In genomic region chr17:63455417-63455816, GRCh38 we compare ENCODE assay signal across 22 cellular contexts. TPM values are rescaled to one million over a fixed set of nuclear protein-coding genes. Genes with fewer than 3 reads are reported as not detected.
DNase-seq lines count a peak whose midpoint lies in the region; ATAC-seq and TF ChIP-seq lines count a peak whose summit lies in the region.
"Had no signal": no experiment of that assay in that cellular context is flagged by ENCODE, and none has a peak within 500 bp of the region (broad histone marks: within the 10 kb centered on the region; RNA-seq: fewer than 3 reads in every experiment).

No MANE protein-coding gene starts in this region.

- no peak for TF ChIP-seq POLR2A in IMR-90 (IDR thresholded peaks at IDR 0.05; ENCODE audit: low read depth, low read length)
- TF ChIP-seq POLR2A in breast epithelium (IDR thresholded peaks at IDR 0.05), result no peak

- H3K9me3 Mint-ChIP-seq in endothelial cell (ENCODE audit: unreplicated experiment), result no peaks in the 10 kb centered on the region
- H3K9me3 Mint-ChIP-seq in neural progenitor cell, result peaks cover 6% of the 10 kb centered on the region
- H3K9me3 Mint-ChIP-seq in CD8-positive, alpha-beta T cell, result no peaks in the 10 kb centered on the region
- H3K9me3 Mint-ChIP-seq: activated CD4-positive, alpha-beta T cell treated with anti-CD3 and anti-CD28 coated beads, Interleukin-2, amount 10 ng/mL, durations not matched to agents 7 days and 5 days; CD8-positive, alpha-beta memory T cell; stimulated activated naive CD8-positive, alpha-beta T cell treated with anti-CD3 and anti-CD28 coated beads, Interleukin-15, Interleukin-2, amounts not matched to agents 100 ng/mL and 50 ng/mL, for 24 hours had no signal

- H3K36me3 ChIP-seq in BE2C (no peaks in the 10 kb centered on the region), IMR-90 (ENCODE audit: control insufficient read depth, insufficient read depth, low read length) (no peaks in the 10 kb centered on the region), neural progenitor cell (no peaks in the 10 kb centered on the region), breast epithelium (no peaks in the 10 kb centered on the region)
- H3K36me3 ChIP-seq in CD8-positive, alpha-beta T cell (ENCODE audit: insufficient read depth, low read length), result no peaks in the 10 kb centered on the region
- H3K36me3 ChIP-seq: HAP-1, heart left ventricle had no signal

- H3K56ac ChIP-seq in IMR-90 (ENCODE audit: extremely low read depth, insufficient read depth, low read length), result no peak overlapping the region

- no peak overlapping the region for H3K9ac ChIP-seq in IMR-90 (ENCODE audit: low read depth, low read length)
- no peak overlapping the region for H3K9ac ChIP-seq in neural progenitor cell

- no peak overlapping the region for H2BK20ac ChIP-seq in IMR-90 (ENCODE audit: low read depth, low read length)

- no peak for TF ChIP-seq RAD21 in IMR-90 (IDR thresholded peaks at IDR 0.05; ENCODE audit: low read length)

- in situ Hi-C loops in IMR-90 (cut with MboI; ENCODE audit: low sequenced_read_pairs), result no loop called here

- WGBS in IMR-90 (ENCODE audit: extremely low coverage in 2 of 2, insufficient read length in 1 of 2), 2 experiments, result no CpG with 5 or more reads among the region's 4 CpGs

- H4K8ac ChIP-seq in IMR-90 (ENCODE audit: low read depth in 2 of 2, low read length in 2 of 2), result no peak overlapping the region

- no peak overlapping the region for H2AK9ac ChIP-seq in IMR-90 (replicated peaks; ENCODE audit: low read depth, low read length, poor library complexity)

- H2BK5ac ChIP-seq in IMR-90 (ENCODE audit: low read depth, low read length, poor library complexity, severe bottlenecking), result no peak overlapping the region

- H3K79me2 ChIP-seq in neural progenitor cell (ENCODE audit: low read depth), result no peaks in the 10 kb centered on the region

- BruUV-seq in IMR-90 (replicated peaks; lab: Mats Ljungman, UMichigan), result no TSS peak

- H3K4ac ChIP-seq in IMR-90 (ENCODE audit: low read depth, low read length), result no peak overlapping the region

- no peaks in the 10 kb centered on the region for H4K20me1 ChIP-seq in IMR-90 (ENCODE audit: insufficient read depth, low read length)
- H4K20me1 ChIP-seq in neural progenitor cell (ENCODE audit: low read depth), result no peaks in the 10 kb centered on the region

- peak; percentile 10; the same call in 1 of the 2 replicates for ATAC-seq in IMR-90 (ENCODE audit: low read depth)
- ATAC-seq in CD8-positive, alpha-beta T cell, result no peak
- ATAC-seq: body of pancreas, foreskin keratinocyte, heart left ventricle, Right ventricle myocardium inferior had no signal

- H2AFZ ChIP-seq in IMR-90 (replicated peaks; ENCODE audit: low read length, poor library complexity) (no peak overlapping the region), neural progenitor cell (replicated peaks) (no peak overlapping the region)

- H3K27ac ChIP-seq in IMR-90 (ENCODE audit: insufficient read depth, low read length) (no peak overlapping the region), neural progenitor cell (no peak overlapping the region), breast epithelium (peak overlapping the region in 1 of 2 donors; percentile 55)
- no peak overlapping the region for H3K27ac ChIP-seq in CD8-positive, alpha-beta T cell (ENCODE audit: low read depth, low read length)
- H3K27ac ChIP-seq: body of pancreas, foreskin keratinocyte, heart left ventricle had no signal

- H3K4me3 ChIP-seq in BE2C (ENCODE audit: low read depth, low read length) (no peak overlapping the region), IMR-90 (ENCODE audit: insufficient read depth, low read depth, low read length) (no peak overlapping the region), neural progenitor cell (no peak overlapping the region), breast epithelium (no peak overlapping the region)
- no peak overlapping the region for H3K4me3 ChIP-seq in CD8-positive, alpha-beta T cell (ENCODE audit: low read depth, low read length)
- H3K4me3 ChIP-seq: body of pancreas, HAP-1, heart left ventricle had no signal

- H3K79me1 ChIP-seq in IMR-90 (ENCODE audit: low read depth in 1 of 2, low read length in 2 of 2), result no peaks in the 10 kb centered on the region

- H3K18ac ChIP-seq in IMR-90 (ENCODE audit: low read depth, low read length), result no peak overlapping the region

- H3K27me3 ChIP-seq in BE2C (no peaks in the 10 kb centered on the region), IMR-90 (ENCODE audit: control insufficient read depth, insufficient read depth, low read length) (peaks cover 3% of the 10 kb centered on the region; the same call in 1 of the 2 replicates), neural progenitor cell (no peaks in the 10 kb centered on the region), breast epithelium (no peaks in the 10 kb centered on the region)
- H3K27me3 ChIP-seq in CD8-positive, alpha-beta T cell (ENCODE audit: insufficient read depth, low read length), result no peaks in the 10 kb centered on the region
- H3K27me3 ChIP-seq: body of pancreas, heart left ventricle had no signal

- H2BK120ac ChIP-seq in IMR-90 (ENCODE audit: low read depth, low read length), result no peak overlapping the region

- CTCF ChIA-PET in IMR-90 (lab: Yijun Ruan, JAX), result no interaction called here
- CTCF ChIA-PET in CD8-positive, alpha-beta T cell (lab: Charles Lee), result interaction anchor here (1.4 to 3.0 kb wide), 2 partner anchors 16 to 30 kb away, joined by 4 to 10 read pairs; no protein-coding TSS in a partner anchor

- peaks cover 16% of the 10 kb centered on the region for H3K9me1 ChIP-seq in IMR-90 (ENCODE audit: insufficient read depth, low read length)

- no peaks in the 10 kb centered on the region for H3F3A ChIP-seq in neural progenitor cell (ENCODE audit: low read depth)

- no peak overlapping the region for H3K14ac ChIP-seq in IMR-90 (replicated peaks; ENCODE audit: low read depth, low read length)

- H3K4me2 ChIP-seq in IMR-90 (ENCODE audit: low read depth, low read length) (no peak overlapping the region), neural progenitor cell (no peak overlapping the region)

- intact Hi-C loops in IMR-90 (cut with micrococcal nuclease), result no loop called here
- intact Hi-C loops in CD8-positive, alpha-beta T cell (cut with DNase I, micrococcal nuclease), result no loop called here
- intact Hi-C loops in breast epithelium (cut with DNase I; ENCODE audit: low total_unique reads), result no loop called here

- no peak overlapping the region for H4K91ac ChIP-seq in IMR-90 (ENCODE audit: insufficient read depth, low read depth, low read length)

- no peaks in the 10 kb centered on the region for H3K9me3 ChIP-seq in BE2C
- no peaks in the 10 kb centered on the region for H3K9me3 ChIP-seq in IMR-90 (ENCODE audit: control insufficient read depth, insufficient read depth, low read length)
- no peaks in the 10 kb centered on the region for H3K9me3 ChIP-seq in neural progenitor cell (ENCODE audit: low read depth)
- H3K9me3 ChIP-seq in CD8-positive, alpha-beta T cell (ENCODE audit: low read length), result no peaks in the 10 kb centered on the region
- H3K9me3 ChIP-seq in breast epithelium, result no peaks in the 10 kb centered on the region
- H3K9me3 ChIP-seq: body of pancreas, HAP-1, heart left ventricle had no signal

- H3K36me3 Mint-ChIP-seq in endothelial cell (ENCODE audit: low read depth, unreplicated experiment), result peaks cover 4% of the 10 kb centered on the region
- H3K36me3 Mint-ChIP-seq in neural progenitor cell, result peaks cover 3% of the 10 kb centered on the region
- no peaks in the 10 kb centered on the region for H3K36me3 Mint-ChIP-seq in CD8-positive, alpha-beta T cell
- H3K36me3 Mint-ChIP-seq: CD8-positive, alpha-beta memory T cell had no signal

- H3K4me3 Mint-ChIP-seq in endothelial cell (ENCODE audit: unreplicated experiment) (no peak overlapping the region), neural progenitor cell (no peak overlapping the region)
- no peak overlapping the region for H3K4me3 Mint-ChIP-seq in CD8-positive, alpha-beta T cell
- H3K4me3 Mint-ChIP-seq: activated CD4-positive, alpha-beta T cell treated with anti-CD3 and anti-CD28 coated beads, Interleukin-2, amount 10 ng/mL, durations not matched to agents 7 days and 5 days; CD8-positive, alpha-beta memory T cell; stimulated activated naive CD8-positive, alpha-beta T cell treated with anti-CD3 and anti-CD28 coated beads, Interleukin-15, Interleukin-2, amounts not matched to agents 100 ng/mL and 50 ng/mL, for 24 hours had no signal

- H4K5ac ChIP-seq in IMR-90 (ENCODE audit: low read depth, low read length), result no peak overlapping the region

- H3K4me1 Mint-ChIP-seq in endothelial cell (ENCODE audit: unreplicated experiment), result peaks cover 21% of the 10 kb centered on the region
- H3K4me1 Mint-ChIP-seq in neural progenitor cell, result peaks cover 10% of the 10 kb centered on the region
- peaks cover 4% of the 10 kb centered on the region for H3K4me1 Mint-ChIP-seq in CD8-positive, alpha-beta T cell (ENCODE audit: low read depth)

- dilution Hi-C loops in IMR-90 (cut with HindIII; ENCODE audit: low sequenced_read_pairs, unreplicated experiment), result no loop called here

- H2BK15ac ChIP-seq in IMR-90 (ENCODE audit: low read depth, low read length), result no peak overlapping the region

- TF ChIP-seq CTCF in BE2C (IDR thresholded peaks at IDR 0.05; ENCODE audit: low read depth, low read length) (no peak), IMR-90 (conservative IDR thresholded peaks at IDR 0.05; ENCODE audit: low read depth, low read length) (no peak), endothelial cell (IDR thresholded peaks at IDR 0.05; ENCODE audit: unreplicated experiment) (no peak), neural progenitor cell (IDR thresholded peaks at IDR 0.05) (no peak), breast epithelium (IDR thresholded peaks at IDR 0.05) (no peak)
- no peak for TF ChIP-seq CTCF in CD8-positive, alpha-beta T cell (IDR thresholded peaks at IDR 0.05)

- peak overlapping the region; percentile 38 for H3K27ac Mint-ChIP-seq in endothelial cell (ENCODE audit: unreplicated experiment)
- H3K27ac Mint-ChIP-seq in neural progenitor cell, result peak overlapping the region; percentile 7
- no peak overlapping the region for H3K27ac Mint-ChIP-seq in CD8-positive, alpha-beta T cell
- H3K27ac Mint-ChIP-seq: activated CD4-positive, alpha-beta T cell treated with anti-CD3 and anti-CD28 coated beads, Interleukin-2, amount 10 ng/mL, durations not matched to agents 7 days and 5 days; stimulated activated naive CD8-positive, alpha-beta T cell treated with anti-CD3 and anti-CD28 coated beads, Interleukin-15, Interleukin-2, amounts not matched to agents 100 ng/mL and 50 ng/mL, for 24 hours had no signal

- H3K4me1 ChIP-seq in BE2C, result peaks cover 37% of the 10 kb centered on the region
- peaks cover 6% of the 10 kb centered on the region for H3K4me1 ChIP-seq in IMR-90 (ENCODE audit: control insufficient read depth, insufficient read depth, low read length)
- H3K4me1 ChIP-seq in neural progenitor cell, result peaks cover 4% of the 10 kb centered on the region
- no peaks in the 10 kb centered on the region for H3K4me1 ChIP-seq in CD8-positive, alpha-beta T cell (ENCODE audit: insufficient read depth, low read length)
- no peaks in the 10 kb centered on the region for H3K4me1 ChIP-seq in breast epithelium
- H3K4me1 ChIP-seq: body of pancreas, HAP-1 had no signal

- H3K27me3 Mint-ChIP-seq in endothelial cell (ENCODE audit: unreplicated experiment) (peaks cover 7% of the 10 kb centered on the region), neural progenitor cell (ENCODE audit: insufficient read depth, low read depth) (peaks cover 13% of the 10 kb centered on the region)
- peaks cover 2% of the 10 kb centered on the region for H3K27me3 Mint-ChIP-seq in CD8-positive, alpha-beta T cell (ENCODE audit: low read depth)
- H3K27me3 Mint-ChIP-seq: stimulated activated naive CD8-positive, alpha-beta T cell treated with anti-CD3 and anti-CD28 coated beads, Interleukin-15, Interleukin-2, amounts not matched to agents 100 ng/mL and 50 ng/mL, for 24 hours had no signal

- no peak overlapping the region for H2AK5ac ChIP-seq in IMR-90 (ENCODE audit: low read depth, low read length)

- POLR2A ChIA-PET in IMR-90 (lab: Charles Lee; ENCODE audit: unreplicated experiment), result no interaction called here
- POLR2A ChIA-PET in CD8-positive, alpha-beta T cell (lab: Charles Lee), result interaction anchor here (1.2 kb wide), 1 partner anchor 9 kb away, joined by 3 read pairs; the partner anchor contains the start of gene CYB561

- H3K23ac ChIP-seq in IMR-90 (ENCODE audit: low read depth, low read length), result no peak overlapping the region

- DNase-seq in BE2C (peak; percentile 33), IMR-90 (no peak), endothelial cell (ENCODE audit: low spot score) (no peak), neural progenitor cell (ENCODE audit: low spot score) (no peak), breast epithelium (ENCODE audit: low spot score in 2 of 2) (no peak), GF-D8 (lab: John Stamatoyannopoulos, UW) (no peak)
- DNase-seq in activated CD4-positive, alpha-beta T cell treated with anti-CD3 and anti-CD28 coated beads for 48 hours, result no peak
- no peak for DNase-seq in CD8-positive, alpha-beta T cell
- DNase-seq: activated CD4-positive, alpha-beta T cell treated with anti-CD3 and anti-CD28 coated beads, Interleukin-2, amount 10 ng/mL, durations not matched to agents 7 days and 5 days; activated naive CD4-positive, alpha-beta T cell treated with Interleukin-2 at 50 U/mL for 16 hours; activated T-cell treated with anti-CD3 and anti-CD28 coated beads, Interleukin-2, amount 50 U/mL, for 48 hours; body of pancreas; CD8-positive, alpha-beta memory T cell; DMS153; erythroblast; foreskin keratinocyte; heart left ventricle; Kasumi-1; mammary epithelial cell had no signal

RNA-seq across cellular contexts. Expression of gene CYB561, which starts 9.3 kb away (rescaled TPM):
- 212 TPM for polyA plus RNA-seq in BE2C (2012; ENCODE audit: insufficient read depth, insufficient read length, low read depth)
- 1.1 and 2.5 TPM in 2 replicates for total RNA-seq in IMR-90 (2012; rRNA removed)
- 3.0 and 3.8 TPM in 2 replicates for polyA plus RNA-seq in IMR-90 (2012; rRNA removed)
- 1.8 and 5.0 TPM in 2 replicates for polyA plus RNA-seq in IMR-90 (2012; cell fraction: cytosol; rRNA removed)
- polyA plus RNA-seq in IMR-90 (2012; cell fraction: nucleus; rRNA removed; ENCODE audit: low replicate concordance), result 2.9 and 8.1 TPM in 2 replicates
- 57.3 TPM for total RNA-seq in endothelial cell (ENCODE audit: unreplicated experiment)
- total RNA-seq in neural progenitor cell (ENCODE audit: low replicate concordance), result 4.2 and 7.7 TPM in 2 replicates
- 10 to 100 TPM; 13.7 to 14.9 TPM for total RNA-seq in CD8-positive, alpha-beta T cell
- total RNA-seq in breast epithelium, result 10 to 100 TPM; 14.6 to 52.4 (median 43.3) TPM

RNA-seq across cellular contexts. Expression of gene ACE, which starts 21.4 kb away (rescaled TPM):
- polyA plus RNA-seq in BE2C (2012; ENCODE audit: insufficient read depth, insufficient read length, low read depth), result 138 TPM
- total RNA-seq in IMR-90 (2012; rRNA removed) (1.4 TPM in 2 replicates), endothelial cell (ENCODE audit: unreplicated experiment) (44.8 TPM), neural progenitor cell (ENCODE audit: low replicate concordance) (0.22 TPM in 1 of 2 replicates, not detected in the other), breast epithelium (10 to 100 TPM in 1 of 3 donors, 1 to 10 TPM in 2; 2.6 to 13.9 (median 9.1) TPM)
- polyA plus RNA-seq in IMR-90 (2012; rRNA removed), result 3.5 and 5.8 TPM in 2 replicates
- polyA plus RNA-seq in IMR-90 (2012; cell fraction: cytosol; rRNA removed), result 4.0 and 5.5 TPM in 2 replicates
- polyA plus RNA-seq in IMR-90 (2012; cell fraction: nucleus; rRNA removed; ENCODE audit: low replicate concordance), result 10.1 and 21.1 TPM in 2 replicates
- total RNA-seq in CD8-positive, alpha-beta T cell, result 1 to 10 TPM; 4.3 to 5.5 TPM
